In the genomic region with DNA sequence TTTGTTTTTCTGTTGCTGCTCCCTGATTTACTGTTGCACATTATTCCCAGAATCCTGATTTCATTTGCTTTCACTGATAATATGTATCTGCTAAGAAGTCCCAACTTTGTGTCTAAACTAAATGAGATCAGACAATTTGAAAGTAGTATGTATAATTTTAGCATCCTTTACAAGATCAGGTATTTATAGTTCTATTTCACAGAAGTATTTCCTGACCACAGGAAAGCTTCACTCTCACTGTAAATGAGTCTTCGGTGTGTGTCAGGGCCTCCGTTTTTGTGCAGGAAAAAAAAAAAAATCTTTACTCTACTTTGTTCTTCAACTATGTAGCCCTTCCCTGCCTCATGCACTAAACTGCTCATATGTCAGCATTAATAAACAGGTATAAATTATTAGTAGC, we compare ENCODE assay signal across 20 cellular contexts. TPM values are rescaled to one million over a fixed set of nuclear protein-coding genes. Genes with fewer than 3 reads are reported as not detected.
A peak's percentile ranks its signal among the peaks of the same experiment; 100 is the strongest.
DNase-seq lines count a peak whose midpoint lies in the region; ATAC-seq and TF ChIP-seq lines count a peak whose summit lies in the region.
"Had no signal": no experiment of that assay in that cellular context is flagged by ENCODE, and none has a peak within 500 bp of the region (broad histone marks: within the 10 kb centered on the region; RNA-seq: fewer than 3 reads in every experiment).

No MANE protein-coding gene starts in this region.

- no peak for DNase-seq in T-helper 2 cell treated with Interferon-gamma antibody and Interleukin-4, amounts not matched to agents 5 μg/mL and 100 μg/mL, for 36 hours (ENCODE audit: low spot score)
- DNase-seq in T-helper 2 cell (no peak), left ventricle myocardium inferior (no peak), left cardiac atrium (no peak), SK-N-SH (no peak), endothelial cell (ENCODE audit: low spot score) (no peak)
- DNase-seq: CD4-positive, CD25-positive, alpha-beta regulatory T cell; EL; MG63; NCI-H1048; NCI-H1417 treated with DMSO at 0.1 percent for 48 hours; NCI-H748 treated with DMSO at 0.1 percent for 48 hours; NK-92 treated with Interleukin-12 subunit alpha and Interleukin-12 subunit beta, amount 100 ng/mL, for 24 hours; SIG-M5 had no signal

- no peaks in the 10 kb centered on the region for H3K9me3 ChIP-seq in left ventricle myocardium inferior (replicated peaks)
- no peaks in the 10 kb centered on the region for H3K9me3 ChIP-seq in SK-N-SH
- H3K9me3 ChIP-seq: MG63 had no signal

- H3K9me2 ChIP-seq in SK-N-SH, result no peaks in the 10 kb centered on the region

- no peak for ATAC-seq in left cardiac atrium
- ATAC-seq: HCT116, HepG2, K562 had no signal

- intact Hi-C loops in left ventricle myocardium inferior (cut with micrococcal nuclease), result no loop called here
- intact Hi-C loops in left cardiac atrium (cut with DNase I), result no loop called here

- WGBS in SK-N-SH (ENCODE audit: low lambda C conversion rate), result 94% methylated on average over 2 of the region's 2 CpGs

- H3K4me3 Mint-ChIP-seq in T-helper 2 cell treated with Interferon-gamma antibody and Interleukin-4, amounts not matched to agents 5 μg/mL and 100 μg/mL, for 36 hours, result peak overlapping the region; percentile 42
- H3K4me3 Mint-ChIP-seq in endothelial cell (ENCODE audit: unreplicated experiment), result no peak overlapping the region
- H3K4me3 Mint-ChIP-seq: CD4-positive, CD25-positive, alpha-beta regulatory T cell had no signal

- TF ChIP-seq RAD21 in SK-N-SH (IDR thresholded peaks at IDR 0.05; ENCODE audit: low read length), result no peak

- H3K36me3 Mint-ChIP-seq in T-helper 2 cell treated with Interferon-gamma antibody and Interleukin-4, amounts not matched to agents 5 μg/mL and 100 μg/mL, for 36 hours (ENCODE audit: low read depth), result no peaks in the 10 kb centered on the region
- H3K36me3 Mint-ChIP-seq in endothelial cell (ENCODE audit: low read depth, unreplicated experiment), result no peaks in the 10 kb centered on the region
- H3K36me3 Mint-ChIP-seq: CD4-positive, CD25-positive, alpha-beta regulatory T cell had no signal

- H3K27ac ChIP-seq in left ventricle myocardium inferior (replicated peaks), result peak overlapping the region; percentile 85
- peak overlapping the region; percentile 46 for H3K27ac ChIP-seq in angular gyrus (ENCODE audit: low read depth, low read length)
- H3K27ac ChIP-seq in temporal lobe (ENCODE audit: low read depth, low read length), result peak overlapping the region; percentile 10
- no peak overlapping the region for H3K27ac ChIP-seq in SK-N-SH (ENCODE audit: low read depth in 2 of 2, low read length in 1 of 2)
- H3K27ac ChIP-seq: RWPE1 had no signal

- H4K20me1 ChIP-seq in SK-N-SH (ENCODE audit: insufficient read depth), result no peaks in the 10 kb centered on the region

- H3K36me3 ChIP-seq in left ventricle myocardium inferior, result no peaks in the 10 kb centered on the region
- no peaks in the 10 kb centered on the region for H3K36me3 ChIP-seq in SK-N-SH (replicated peaks in 1 of 2; ENCODE audit: control insufficient read depth in 1 of 2, insufficient read depth in 2 of 2, low read length in 1 of 2)
- H3K36me3 ChIP-seq: MG63 had no signal

- H3K9me3 Mint-ChIP-seq in T-helper 2 cell treated with Interferon-gamma antibody and Interleukin-4, amounts not matched to agents 5 μg/mL and 100 μg/mL, for 36 hours, result peaks cover 4% of the 10 kb centered on the region
- H3K9me3 Mint-ChIP-seq in endothelial cell (ENCODE audit: unreplicated experiment), result no peaks in the 10 kb centered on the region

- H2AFZ ChIP-seq in SK-N-SH (ENCODE audit: low read depth), result no peak overlapping the region

- POLR2A ChIA-PET in SK-N-SH (lab: Yijun Ruan, JAX), result no interaction called here

- CTCF ChIA-PET in SK-N-SH (lab: Yijun Ruan, JAX), result interaction anchor here (0.9 to 1.4 kb wide), 3 partner anchors 13 to 456 kb away, joined by 3 read pairs; no protein-coding TSS in a partner anchor

- H3K4me3 ChIP-seq in left ventricle myocardium inferior (peak overlapping the region; percentile 7), SK-N-SH (ENCODE audit: low read depth in 2 of 2, low read length in 1 of 2) (no peak overlapping the region)
- H3K4me3 ChIP-seq: K562, MG63 had no signal

- no peak for TF ChIP-seq EP300 in SK-N-SH (IDR thresholded peaks at IDR 0.05; ENCODE audit: borderline replicate concordance in 1 of 2, low read depth in 1 of 2, low read length in 1 of 2)

- peak overlapping the region; percentile 38 for H3K27ac Mint-ChIP-seq in T-helper 2 cell treated with Interferon-gamma antibody and Interleukin-4, amounts not matched to agents 5 μg/mL and 100 μg/mL, for 36 hours
- no peak overlapping the region for H3K27ac Mint-ChIP-seq in endothelial cell (ENCODE audit: unreplicated experiment)
- H3K27ac Mint-ChIP-seq: CD4-positive, CD25-positive, alpha-beta regulatory T cell had no signal

- H3K4me2 ChIP-seq in SK-N-SH, result no peak overlapping the region

- no peaks in the 10 kb centered on the region for H3K27me3 ChIP-seq in left ventricle myocardium inferior (ENCODE audit: low read depth)
- no peaks in the 10 kb centered on the region for H3K27me3 ChIP-seq in SK-N-SH (ENCODE audit: insufficient read depth)
- H3K27me3 ChIP-seq: MG63 had no signal

- H3F3A ChIP-seq in SK-N-SH (replicated peaks; ENCODE audit: insufficient read depth), result no peaks in the 10 kb centered on the region

- TF ChIP-seq CTCF in left ventricle myocardium inferior (IDR thresholded peaks at IDR 0.05; ENCODE audit: borderline replicate concordance), result no peak
- no peak for TF ChIP-seq CTCF in SK-N-SH (IDR thresholded peaks at IDR 0.05)
- no peak for TF ChIP-seq CTCF in endothelial cell (IDR thresholded peaks at IDR 0.05; ENCODE audit: unreplicated experiment)

- H3K4me1 ChIP-seq in left ventricle myocardium inferior (peaks cover 38% of the 10 kb centered on the region), SK-N-SH (ENCODE audit: control insufficient read depth in 1 of 2, insufficient read depth in 2 of 2, low read depth in 1 of 2, low read length in 1 of 2) (peaks cover 0 to 5% of the 10 kb centered on the region in 2 experiments; a peak in 2 of 4 replicates)

- no peaks in the 10 kb centered on the region; the same call in 1 of the 2 replicates for H3K79me2 ChIP-seq in SK-N-SH (ENCODE audit: insufficient read depth)

- H3K4me1 Mint-ChIP-seq in T-helper 2 cell treated with Interferon-gamma antibody and Interleukin-4, amounts not matched to agents 5 μg/mL and 100 μg/mL, for 36 hours (ENCODE audit: low read depth), result peaks cover 30% of the 10 kb centered on the region
- H3K4me1 Mint-ChIP-seq in endothelial cell (ENCODE audit: unreplicated experiment), result peaks cover 3% of the 10 kb centered on the region

- peaks cover 10% of the 10 kb centered on the region for H3K27me3 Mint-ChIP-seq in T-helper 2 cell treated with Interferon-gamma antibody and Interleukin-4, amounts not matched to agents 5 μg/mL and 100 μg/mL, for 36 hours (ENCODE audit: low read depth)
- H3K27me3 Mint-ChIP-seq in endothelial cell (ENCODE audit: unreplicated experiment), result no peaks in the 10 kb centered on the region

- no peak overlapping the region for H3K9ac ChIP-seq in SK-N-SH

TF ChIP-seq in SK-N-SH, 30 proteins besides CTCF, POLR2A, EP300 and RAD21:
- TF ChIP-seq RXRA (IDR thresholded peaks at IDR 0.05; ENCODE audit: borderline replicate concordance, low read depth), result no peak
- TF ChIP-seq, protein P1, sequence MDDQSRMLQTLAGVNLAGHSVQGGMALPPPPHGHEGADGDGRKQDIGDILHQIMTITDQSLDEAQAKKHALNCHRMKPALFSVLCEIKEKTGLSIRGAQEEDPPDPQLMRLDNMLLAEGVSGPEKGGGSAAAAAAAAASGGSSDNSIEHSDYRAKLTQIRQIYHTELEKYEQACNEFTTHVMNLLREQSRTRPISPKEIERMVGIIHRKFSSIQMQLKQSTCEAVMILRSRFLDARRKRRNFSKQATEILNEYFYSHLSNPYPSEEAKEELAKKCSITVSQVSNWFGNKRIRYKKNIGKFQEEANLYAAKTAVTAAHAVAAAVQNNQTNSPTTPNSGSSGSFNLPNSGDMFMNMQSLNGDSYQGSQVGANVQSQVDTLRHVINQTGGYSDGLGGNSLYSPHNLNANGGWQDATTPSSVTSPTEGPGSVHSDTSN (IDR thresholded peaks at IDR 0.05), result no peak
- no peak for TF ChIP-seq YY1 (IDR thresholded peaks at IDR 0.05; ENCODE audit: low read depth)
- TF ChIP-seq RCOR1 (IDR thresholded peaks at IDR 0.05; ENCODE audit: low read length), result no peak
- TF ChIP-seq, protein P2, sequence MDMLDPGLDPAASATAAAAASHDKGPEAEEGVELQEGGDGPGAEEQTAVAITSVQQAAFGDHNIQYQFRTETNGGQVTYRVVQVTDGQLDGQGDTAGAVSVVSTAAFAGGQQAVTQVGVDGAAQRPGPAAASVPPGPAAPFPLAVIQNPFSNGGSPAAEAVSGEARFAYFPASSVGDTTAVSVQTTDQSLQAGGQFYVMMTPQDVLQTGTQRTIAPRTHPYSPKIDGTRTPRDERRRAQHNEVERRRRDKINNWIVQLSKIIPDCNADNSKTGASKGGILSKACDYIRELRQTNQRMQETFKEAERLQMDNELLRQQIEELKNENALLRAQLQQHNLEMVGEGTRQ (IDR thresholded peaks at IDR 0.05; ENCODE audit: borderline replicate concordance, low read depth, low read length), result no peak
- TF ChIP-seq TAF1 (IDR thresholded peaks at IDR 0.05; ENCODE audit: borderline replicate concordance, low read depth, low read length), result no peak
- no peak for TF ChIP-seq GABPA (IDR thresholded peaks at IDR 0.05; ENCODE audit: low read depth)
- no peak for TF ChIP-seq EZH2phosphoT487 (IDR thresholded peaks at IDR 0.05; ENCODE audit: borderline replicate concordance, low read depth)

RNA-seq across cellular contexts. Expression of a gene that starts 59.4 kb away (rescaled TPM):
- total RNA-seq in left ventricle myocardium inferior (16.1 TPM), left cardiac atrium (10 to 100 TPM; 17.7 to 21.2 TPM), temporal lobe (28.0 TPM), endothelial cell (ENCODE audit: unreplicated experiment) (38.3 TPM)
- polyA plus RNA-seq in SK-N-SH (2012; rRNA removed), result 14.1 and 20.7 TPM in 2 replicates
- polyA plus RNA-seq in SK-N-SH (2012; cell fraction: cytosol; rRNA removed), result 7.3 and 9.8 TPM in 2 replicates
- 17.1 and 62.5 TPM in 2 replicates for polyA plus RNA-seq in SK-N-SH (2012; cell fraction: nucleus; rRNA removed)
- polyA plus RNA-seq: HepG2 had no signal

Comparison
In these comparisons a context has a peak if more than half of its experiments do, and no peak if none do; other contexts are left out.
1. H3K27ac ChIP-seq: peak in left ventricle myocardium inferior (single experiment), angular gyrus (single experiment) and temporal lobe (single experiment); none in SK-N-SH (0 of 2).